ENCODE assay signal across 25 cellular contexts in the genomic region with DNA sequence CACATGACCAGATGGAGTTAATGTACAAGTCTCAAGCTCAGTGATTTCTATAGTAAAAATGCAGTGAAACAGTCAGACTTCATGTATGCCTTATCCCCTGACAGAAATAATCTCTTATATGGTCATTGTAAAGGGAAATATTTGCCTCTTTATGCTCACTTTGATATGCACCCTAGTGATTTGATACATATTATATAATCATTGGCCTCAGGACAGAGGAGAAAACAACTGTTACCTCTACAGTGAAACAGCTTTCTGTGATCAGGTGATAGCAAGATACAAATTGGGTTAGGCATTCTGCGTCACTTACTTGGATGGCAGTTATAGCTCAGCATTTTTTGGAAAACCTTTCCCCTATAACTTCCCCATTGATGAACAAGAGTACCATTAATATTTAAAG.
DNase-seq lines count a peak whose midpoint lies in the region; ATAC-seq, FAIRE-seq and TF ChIP-seq lines count a peak whose summit lies in the region.
"Had no signal": no experiment of that assay in that cellular context is flagged by ENCODE, and none has a peak within 500 bp of the region (broad histone marks: within the 10 kb centered on the region; RNA-seq: fewer than 3 reads in every experiment).

No MANE protein-coding gene starts in this region.

- no peaks in the 10 kb centered on the region for H4K20me1 ChIP-seq in Karpas-422 (ENCODE audit: insufficient read depth, low read depth, low read length)
- H4K20me1 ChIP-seq in K562 (replicated peaks; ENCODE audit: control insufficient read depth, insufficient read depth, low read length): no peaks in the 10 kb centered on the region

- no peak for TF ChIP-seq RAD21 in K562 (CRISPR knock-in tag; conservative IDR thresholded peaks at IDR 0.05 in 1 of 2, IDR thresholded peaks at IDR 0.05 in 1 of 2)

- POLR2A ChIA-PET in K562 (lab: Yijun Ruan, JAX): no interaction called here

- no peak overlapping the region for H2AFZ ChIP-seq in Karpas-422 (ENCODE audit: low read length)
- no peak overlapping the region for H2AFZ ChIP-seq in K562 (ENCODE audit: low read depth, low read length)

- no peak overlapping the region for H3K4me3 ChIP-seq in Karpas-422 (ENCODE audit: low read length)
- no peak overlapping the region for H3K4me3 ChIP-seq in K562
- H3K4me3 ChIP-seq: BLaER1 had no signal

- peak overlapping the region; percentile 25; the same call in 1 of the 2 replicates for H3K27ac ChIP-seq in Karpas-422 (ENCODE audit: low read length)
- no peak overlapping the region for H3K27ac ChIP-seq in K562 (ENCODE audit: extremely low read depth, low read depth, low read length)
- H3K27ac ChIP-seq: BLaER1 had no signal

- TF ChIP-seq EP300 in K562 (IDR thresholded peaks at IDR 0.05; ENCODE audit: low read length): no peak

- intact Hi-C loops in K562 (cut with micrococcal nuclease): no loop called here

- H3K79me2 ChIP-seq in Karpas-422 (ENCODE audit: low read length) (peaks cover 93% of the 10 kb centered on the region), K562 (ENCODE audit: control insufficient read depth, insufficient read depth, low read length) (no peaks in the 10 kb centered on the region; the same call in 1 of the 3 replicates)

- 100% methylated on average over 1 of the region's 1 CpG for WGBS in K562 (ENCODE audit: insufficient coverage, low coverage, missing lambda C conversion rate)

- no peaks in the 10 kb centered on the region for H3K9me1 ChIP-seq in K562 (ENCODE audit: control insufficient read depth, insufficient read depth, low read length)

- H3K27me3 ChIP-seq in Karpas-422 (ENCODE audit: low read length) (no peaks in the 10 kb centered on the region), K562 (ENCODE audit: control insufficient read depth in 2 of 2, insufficient read depth in 2 of 2, low read length in 2 of 2) (no peaks in the 10 kb centered on the region)
- H3K27me3 ChIP-seq: BE2C, BLaER1 had no signal

- DNase-seq in G401 (ENCODE audit: low spot score): peak; percentile 69
- no peak for DNase-seq in Karpas-422
- DNase-seq in K562 (ENCODE audit: extremely low read depth in 1 of 4, low spot score in 3 of 4): no peak
- DNase-seq in NCI-H2171 (lab: John Stamatoyannopoulos, UW): no peak
- DNase-seq in GM13976 (ENCODE audit: low spot score): no peak
- no peak for DNase-seq in activated CD4-positive, CD25-positive, alpha-beta regulatory T cell treated with anti-CD3 and anti-CD28 coated beads, Interleukin-2, amount 50 U/mL, for 72 hours
- DNase-seq: 8988T; ACHN; BE2C; CD4-positive, alpha-beta memory T cell; CD4-positive, CD25-positive, alpha-beta regulatory T cell; CD8-positive, alpha-beta memory T cell; COR-L47; DMS 273 treated with DMSO at 0.1 percent for 48 hours; DMS153; DMS53; DMS79; DND-41; EL; GF-D8 had no signal

- H3K4me1 ChIP-seq in Karpas-422 (ENCODE audit: low read length): peaks cover 67% of the 10 kb centered on the region
- peaks cover 0 to under 1% of the 10 kb centered on the region in 2 experiments; a peak in 2 of 5 replicates for H3K4me1 ChIP-seq in K562 (replicated peaks in 1 of 2; ENCODE audit: control insufficient read depth in 2 of 2, insufficient read depth in 2 of 2, low read length in 2 of 2)

- ATAC-seq in K562: no peak

- CTCF ChIA-PET in K562 (lab: Yijun Ruan, JAX; ENCODE audit: low intra/inter-chr PET ratio): no interaction called here

- no peak for FAIRE-seq in K562 (lab: Jason Lieb, UNC)
- FAIRE-seq: A204.1, G401.6, GM12891, GM18507 had no signal

- no peak for TF ChIP-seq POLR2A in K562 (conservative IDR thresholded peaks at IDR 0.05)

- no peak overlapping the region for H3K9ac ChIP-seq in Karpas-422 (ENCODE audit: low read length)
- H3K9ac ChIP-seq in K562 (ENCODE audit: insufficient read depth in 1 of 2, low read depth in 2 of 2, low read length in 2 of 2): no peak overlapping the region
- H3K9ac ChIP-seq: BLaER1 had no signal

- in situ Hi-C loops in G401 (cut with HindIII; ENCODE audit: low sequenced_read_pairs) (no loop called here), K562 (cut with MboI) (no loop called here), GM13976 (cut with MboI; ENCODE audit: low sequenced_read_pairs, unreplicated experiment) (no loop called here)

- H3K9me2 ChIP-seq in Karpas-422 (replicated peaks; ENCODE audit: insufficient read depth, low read length): no peaks in the 10 kb centered on the region

- TF ChIP-seq CTCF in K562 (IDR thresholded peaks at IDR 0.05 in 2 of 3, conservative IDR thresholded peaks at IDR 0.05 in 1 of 3; ENCODE audit: insufficient read depth in 2 of 3, low read depth in 1 of 3, low read length in 3 of 3): no peak
- no peak for TF ChIP-seq CTCF in GM13976 (IDR thresholded peaks at IDR 0.05; ENCODE audit: borderline replicate concordance, control extremely low read depth, extremely low read depth, insufficient read depth, missing control alignments)

- no peak overlapping the region for H3K4me2 ChIP-seq in Karpas-422 (ENCODE audit: low read depth, low read length, poor library complexity, severe bottlenecking)
- no peak overlapping the region for H3K4me2 ChIP-seq in K562 (ENCODE audit: insufficient read depth, low read length)
- H3K4me2 ChIP-seq: BLaER1 had no signal

- no peaks in the 10 kb centered on the region for H3K9me3 ChIP-seq in Karpas-422 (ENCODE audit: low read length)
- no peaks in the 10 kb centered on the region for H3K9me3 ChIP-seq in K562 (replicated peaks; ENCODE audit: control insufficient read depth, insufficient read depth, low read depth, low read length)
- H3K9me3 ChIP-seq: BE2C had no signal

- H3K36me3 ChIP-seq in Karpas-422 (ENCODE audit: insufficient read depth, low read length): no peaks in the 10 kb centered on the region
- H3K36me3 ChIP-seq in K562 (ENCODE audit: control insufficient read depth, insufficient read depth, low read length): no peaks in the 10 kb centered on the region
- H3K36me3 ChIP-seq: BE2C had no signal

- BruUV-seq in K562 (replicated peaks; lab: Mats Ljungman, UMichigan): no TSS peak

TF ChIP-seq in K562, 482 proteins besides CTCF, POLR2A, EP300 and RAD21:
- TF ChIP-seq SMARCA4 (IDR thresholded peaks at IDR 0.05) (no peak), NFYB (IDR thresholded peaks at IDR 0.05; ENCODE audit: extremely low read depth, insufficient read length) (no peak), DEAF1 (CRISPR knock-in tag; IDR thresholded peaks at IDR 0.05) (no peak), FIP1L1 (IDR thresholded peaks at IDR 0.05; ENCODE audit: low read depth, low read length, poor library complexity, severe bottlenecking) (no peak)
- TF ChIP-seq, protein P1, sequence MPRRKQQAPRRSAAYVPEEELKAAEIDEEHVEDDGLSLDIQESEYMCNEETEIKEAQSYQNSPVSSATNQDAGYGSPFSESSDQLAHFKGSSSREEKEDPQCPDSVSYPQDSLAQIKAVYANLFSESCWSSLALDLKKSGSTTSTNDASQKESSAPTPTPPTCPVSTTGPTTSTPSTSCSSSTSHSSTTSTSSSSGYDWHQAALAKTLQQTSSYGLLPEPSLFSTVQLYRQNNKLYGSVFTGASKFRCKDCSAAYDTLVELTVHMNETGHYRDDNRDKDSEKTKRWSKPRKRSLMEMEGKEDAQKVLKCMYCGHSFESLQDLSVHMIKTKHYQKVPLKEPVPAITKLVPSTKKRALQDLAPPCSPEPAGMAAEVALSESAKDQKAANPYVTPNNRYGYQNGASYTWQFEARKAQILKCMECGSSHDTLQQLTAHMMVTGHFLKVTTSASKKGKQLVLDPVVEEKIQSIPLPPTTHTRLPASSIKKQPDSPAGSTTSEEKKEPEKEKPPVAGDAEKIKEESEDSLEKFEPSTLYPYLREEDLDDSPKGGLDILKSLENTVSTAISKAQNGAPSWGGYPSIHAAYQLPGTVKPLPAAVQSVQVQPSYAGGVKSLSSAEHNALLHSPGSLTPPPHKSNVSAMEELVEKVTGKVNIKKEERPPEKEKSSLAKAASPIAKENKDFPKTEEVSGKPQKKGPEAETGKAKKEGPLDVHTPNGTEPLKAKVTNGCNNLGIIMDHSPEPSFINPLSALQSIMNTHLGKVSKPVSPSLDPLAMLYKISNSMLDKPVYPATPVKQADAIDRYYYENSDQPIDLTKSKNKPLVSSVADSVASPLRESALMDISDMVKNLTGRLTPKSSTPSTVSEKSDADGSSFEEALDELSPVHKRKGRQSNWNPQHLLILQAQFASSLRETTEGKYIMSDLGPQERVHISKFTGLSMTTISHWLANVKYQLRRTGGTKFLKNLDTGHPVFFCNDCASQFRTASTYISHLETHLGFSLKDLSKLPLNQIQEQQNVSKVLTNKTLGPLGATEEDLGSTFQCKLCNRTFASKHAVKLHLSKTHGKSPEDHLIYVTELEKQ (CRISPR knock-in tag; IDR thresholded peaks at IDR 0.05): no peak
- TF ChIP-seq, protein P2, sequence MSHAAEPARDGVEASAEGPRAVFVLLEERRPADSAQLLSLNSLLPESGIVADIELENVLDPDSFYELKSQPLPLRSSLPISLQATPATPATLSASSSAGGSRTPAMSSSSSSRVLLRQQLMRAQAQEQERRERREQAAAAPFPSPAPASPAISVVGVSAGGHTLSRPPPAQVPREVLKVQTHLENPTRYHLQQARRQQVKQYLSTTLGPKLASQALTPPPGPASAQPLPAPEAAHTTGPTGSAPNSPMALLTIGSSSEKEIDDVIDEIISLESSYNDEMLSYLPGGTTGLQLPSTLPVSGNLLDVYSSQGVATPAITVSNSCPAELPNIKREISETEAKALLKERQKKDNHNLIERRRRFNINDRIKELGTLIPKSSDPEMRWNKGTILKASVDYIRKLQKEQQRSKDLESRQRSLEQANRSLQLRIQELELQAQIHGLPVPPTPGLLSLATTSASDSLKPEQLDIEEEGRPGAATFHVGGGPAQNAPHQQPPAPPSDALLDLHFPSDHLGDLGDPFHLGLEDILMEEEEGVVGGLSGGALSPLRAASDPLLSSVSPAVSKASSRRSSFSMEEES (CRISPR knock-in tag; IDR thresholded peaks at IDR 0.05): peak; percentile 58
